22 cellular contexts compared by ENCODE assay signal in genomic region chr3:107657971-107658370, GRCh38.
DNase-seq lines count a peak whose midpoint lies in the region; ATAC-seq, FAIRE-seq and TF ChIP-seq lines count a peak whose summit lies in the region.
"Had no signal": no experiment of that assay in that cellular context is flagged by ENCODE, and none has a peak within 500 bp of the region (broad histone marks: within the 10 kb centered on the region; RNA-seq: fewer than 3 reads in every experiment).

No MANE protein-coding gene starts in this region.

- H3K27ac ChIP-seq in foreskin keratinocyte (no peak overlapping the region), subcutaneous abdominal adipose tissue (ENCODE audit: low read depth, low read length) (peak overlapping the region; percentile 66), PC-9 (no peak overlapping the region)
- H3K27ac ChIP-seq: SJCRH30, tibial artery had no signal

- CTCF ChIA-PET in PC-9 (lab: Charles Lee), result interaction anchor here (0.6 kb wide), 1 partner anchor 448 kb away, joined by 4 read pairs; no protein-coding TSS in a partner anchor

- H2AFZ ChIP-seq in PC-9, result no peak overlapping the region

- no peaks in the 10 kb centered on the region for H3K36me3 ChIP-seq in bronchial epithelial cell (ENCODE audit: control insufficient read depth, insufficient read depth, low read length)
- no peaks in the 10 kb centered on the region for H3K36me3 ChIP-seq in subcutaneous abdominal adipose tissue (ENCODE audit: control insufficient read depth in 5 of 5, insufficient read depth in 5 of 5, low read length in 5 of 5)
- no peaks in the 10 kb centered on the region for H3K36me3 ChIP-seq in PC-9 (ENCODE audit: low read depth)
- H3K36me3 ChIP-seq: MG63, SJCRH30, tibial artery had no signal

- H3K9ac ChIP-seq in subcutaneous abdominal adipose tissue (ENCODE audit: low read length in 5 of 5), result peak overlapping the region in 1 of 5 donors; percentile 73

- no peak overlapping the region for H3K4me2 ChIP-seq in PC-9

- BruUV-seq in PC-9 (replicated peaks; lab: Mats Ljungman, UMichigan), result no TSS peak

- H3K27me3 ChIP-seq in bronchial epithelial cell (ENCODE audit: control insufficient read depth, insufficient read depth, low read length) (no peaks in the 10 kb centered on the region), foreskin keratinocyte (no peaks in the 10 kb centered on the region), subcutaneous abdominal adipose tissue (ENCODE audit: control insufficient read depth in 5 of 5, insufficient read depth in 4 of 5, low read length in 5 of 5) (no peaks in the 10 kb centered on the region), PC-9 (ENCODE audit: insufficient read depth, low read depth) (no peaks in the 10 kb centered on the region)
- H3K27me3 ChIP-seq: MG63, SJCRH30, tibial artery had no signal

- H3K9me3 ChIP-seq in subcutaneous abdominal adipose tissue (ENCODE audit: control insufficient read depth in 5 of 5, low read length in 5 of 5), result no peaks in the 10 kb centered on the region
- no peaks in the 10 kb centered on the region for H3K9me3 ChIP-seq in PC-9 (ENCODE audit: insufficient read depth, low read depth)
- H3K9me3 ChIP-seq: MG63, SJCRH30, tibial artery had no signal

- POLR2A ChIA-PET in PC-9 (lab: Charles Lee; ENCODE audit: unreplicated experiment), result no interaction called here

- no peak for FAIRE-seq in bronchial epithelial cell (lab: Jason Lieb, UNC)
- FAIRE-seq: endometrium had no signal

- H3F3A ChIP-seq in PC-9 (ENCODE audit: insufficient read depth, low read depth), result no peaks in the 10 kb centered on the region

- TF ChIP-seq CTCF in bronchial epithelial cell (IDR thresholded peaks at IDR 0.05; ENCODE audit: insufficient read depth, low read length, severe bottlenecking), result no peak
- no peak for TF ChIP-seq CTCF in foreskin keratinocyte (conservative IDR thresholded peaks at IDR 0.05)
- no peak for TF ChIP-seq CTCF in PC-9 (conservative IDR thresholded peaks at IDR 0.05)

- H3K79me2 ChIP-seq in PC-9 (ENCODE audit: low read depth), result no peaks in the 10 kb centered on the region

- ATAC-seq in foreskin keratinocyte, result peak; percentile 67
- ATAC-seq: activated T-cell treated with anti-CD3 and anti-CD28 coated beads, Interleukin-2, amount 50 U/mL, for 4 hours; left ventricle myocardium superior; WTC11 had no signal

- no peak overlapping the region for H3K4me3 ChIP-seq in bronchial epithelial cell (ENCODE audit: low read depth, low read length)
- no peak overlapping the region for H3K4me3 ChIP-seq in subcutaneous abdominal adipose tissue (ENCODE audit: low read depth in 1 of 5, low read length in 5 of 5)
- no peak overlapping the region for H3K4me3 ChIP-seq in PC-9
- H3K4me3 ChIP-seq: MG63, SJCRH30, tibial artery had no signal

- no peaks in the 10 kb centered on the region; the same call in 1 of the 2 replicates for H3K9me2 ChIP-seq in PC-9 (ENCODE audit: insufficient read depth)

- peak; percentile 77 for DNase-seq in HCEC 1CT
- peak; percentile 75 for DNase-seq in bronchial epithelial cell (ENCODE audit: low read depth)
- DNase-seq in foreskin keratinocyte, result peak in 1 of 2 donors; percentile 44
- DNase-seq in putamen (ENCODE audit: low spot score), result no peak
- DNase-seq in PC-9, result no peak
- DNase-seq in stimulated activated CD4-positive, alpha-beta T cell treated with anti-CD3 and anti-CD28 coated beads, Interleukin-1b, Interleukin-23, amount 100 ng/mL, for 48 hours, result no peak
- DNase-seq: activated CD4-positive, alpha-beta T cell treated with anti-CD3 and anti-CD28 coated beads, Interleukin-2, amount 50 U/mL, for 48 hours; activated naive CD4-positive, alpha-beta T cell treated with anti-CD3 and anti-CD28 coated beads, Interleukin-2, amount 10 ng/mL, durations not matched to agents 7 days and 5 days; activated T-cell treated with anti-CD3 and anti-CD28 coated beads, Interleukin-2, amount 50 U/mL, for 4 hours; left ventricle myocardium superior; MG63; NCI-H1436; NCI-H2171; NCI-H526 treated with DMSO at 0.1 percent for 48 hours; OCI-M1; SJCRH30; stimulated activated naive CD4-positive, alpha-beta T cell; T-helper 2 cell; tibial artery had no signal

- peaks cover 12% of the 10 kb centered on the region for H4K20me1 ChIP-seq in PC-9 (ENCODE audit: insufficient read depth)

- peaks cover 5% of the 10 kb centered on the region for H3K4me1 ChIP-seq in foreskin keratinocyte
- peaks cover 0 to 45% (median 24%) of the 10 kb centered on the region in 5 donors for H3K4me1 ChIP-seq in subcutaneous abdominal adipose tissue (ENCODE audit: control insufficient read depth in 5 of 5, insufficient read depth in 5 of 5, low read length in 5 of 5)
- no peaks in the 10 kb centered on the region for H3K4me1 ChIP-seq in PC-9 (replicated peaks; ENCODE audit: insufficient read depth)
- H3K4me1 ChIP-seq: SJCRH30 had no signal

- intact Hi-C loops in PC-9 (cut with micrococcal nuclease; ENCODE audit: unreplicated experiment), result no loop called here

Comparison
In these comparisons a context has a peak if more than half of its experiments do, and no peak if none do; other contexts are left out.
1. DNase-seq: peak in HCEC 1CT (single experiment) and bronchial epithelial cell (single experiment); none in putamen (single experiment), PC-9 (0 of 2) and stimulated activated CD4-positive, alpha-beta T cell treated with anti-CD3 and anti-CD28 coated beads, Interleukin-1b, Interleukin-23, amount 100 ng/mL, for 48 hours (single experiment).